In the genomic region with DNA sequence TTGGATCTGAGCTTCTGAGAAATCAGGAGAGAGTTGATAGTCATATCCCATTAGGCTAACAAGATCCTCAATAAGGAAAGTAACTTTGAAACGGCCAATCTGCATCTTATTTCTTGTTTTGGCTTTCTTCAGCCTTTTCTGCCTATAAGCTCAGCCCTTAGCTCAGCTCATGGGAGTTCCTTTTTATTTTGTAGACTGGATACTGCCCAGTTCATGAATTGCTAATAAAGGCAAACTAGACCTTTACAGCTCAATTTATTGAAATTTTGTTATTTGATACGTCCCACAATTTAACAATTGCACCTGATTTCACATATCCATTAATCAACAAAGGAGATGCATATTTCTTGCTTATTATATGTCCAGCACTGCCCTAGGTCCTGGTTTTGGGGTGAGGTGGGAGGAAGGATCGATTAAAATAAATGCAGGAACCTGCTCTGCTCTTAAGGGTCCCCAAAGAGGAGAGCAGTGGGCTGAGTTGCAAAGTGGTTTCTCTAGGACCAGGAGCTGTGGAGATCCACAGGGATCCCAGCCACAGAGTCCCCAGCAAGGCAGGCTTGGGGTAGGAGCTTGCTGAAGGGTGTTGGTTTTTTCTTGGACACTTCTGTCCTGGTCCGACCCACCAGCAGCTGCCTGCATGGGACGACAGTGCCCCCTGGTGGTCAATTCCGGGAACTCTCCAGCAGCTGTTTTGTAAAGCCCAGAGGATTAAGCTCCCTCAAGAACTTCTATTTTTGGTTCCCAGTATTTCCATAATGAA, we compare ENCODE assay signal across 2 cellular contexts.
TF ChIP-seq lines count a peak whose summit lies in the region.

No MANE protein-coding gene starts in this region.

TF ChIP-seq in Ishikawa, 13 proteins besides CTCF, POLR2A, EP300 and RAD21 (continued from another document):
- TF ChIP-seq, protein P1, sequence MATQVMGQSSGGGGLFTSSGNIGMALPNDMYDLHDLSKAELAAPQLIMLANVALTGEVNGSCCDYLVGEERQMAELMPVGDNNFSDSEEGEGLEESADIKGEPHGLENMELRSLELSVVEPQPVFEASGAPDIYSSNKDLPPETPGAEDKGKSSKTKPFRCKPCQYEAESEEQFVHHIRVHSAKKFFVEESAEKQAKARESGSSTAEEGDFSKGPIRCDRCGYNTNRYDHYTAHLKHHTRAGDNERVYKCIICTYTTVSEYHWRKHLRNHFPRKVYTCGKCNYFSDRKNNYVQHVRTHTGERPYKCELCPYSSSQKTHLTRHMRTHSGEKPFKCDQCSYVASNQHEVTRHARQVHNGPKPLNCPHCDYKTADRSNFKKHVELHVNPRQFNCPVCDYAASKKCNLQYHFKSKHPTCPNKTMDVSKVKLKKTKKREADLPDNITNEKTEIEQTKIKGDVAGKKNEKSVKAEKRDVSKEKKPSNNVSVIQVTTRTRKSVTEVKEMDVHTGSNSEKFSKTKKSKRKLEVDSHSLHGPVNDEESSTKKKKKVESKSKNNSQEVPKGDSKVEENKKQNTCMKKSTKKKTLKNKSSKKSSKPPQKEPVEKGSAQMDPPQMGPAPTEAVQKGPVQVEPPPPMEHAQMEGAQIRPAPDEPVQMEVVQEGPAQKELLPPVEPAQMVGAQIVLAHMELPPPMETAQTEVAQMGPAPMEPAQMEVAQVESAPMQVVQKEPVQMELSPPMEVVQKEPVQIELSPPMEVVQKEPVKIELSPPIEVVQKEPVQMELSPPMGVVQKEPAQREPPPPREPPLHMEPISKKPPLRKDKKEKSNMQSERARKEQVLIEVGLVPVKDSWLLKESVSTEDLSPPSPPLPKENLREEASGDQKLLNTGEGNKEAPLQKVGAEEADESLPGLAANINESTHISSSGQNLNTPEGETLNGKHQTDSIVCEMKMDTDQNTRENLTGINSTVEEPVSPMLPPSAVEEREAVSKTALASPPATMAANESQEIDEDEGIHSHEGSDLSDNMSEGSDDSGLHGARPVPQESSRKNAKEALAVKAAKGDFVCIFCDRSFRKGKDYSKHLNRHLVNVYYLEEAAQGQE (IDR thresholded peaks at IDR 0.05; ENCODE audit: low read depth), result no peak
- TF ChIP-seq NFIC (IDR thresholded peaks at IDR 0.05), result no peak
- TF ChIP-seq TEAD4 (IDR thresholded peaks at IDR 0.05), result no peak
- no peak for TF ChIP-seq FOXM1 (IDR thresholded peaks at IDR 0.05; ENCODE audit: borderline replicate concordance, low read depth)
- TF ChIP-seq, protein P2, sequence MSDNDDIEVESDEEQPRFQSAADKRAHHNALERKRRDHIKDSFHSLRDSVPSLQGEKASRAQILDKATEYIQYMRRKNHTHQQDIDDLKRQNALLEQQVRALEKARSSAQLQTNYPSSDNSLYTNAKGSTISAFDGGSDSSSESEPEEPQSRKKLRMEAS (IDR thresholded peaks at IDR 0.05), result no peak
- no peak for TF ChIP-seq YY1 (IDR thresholded peaks at IDR 0.05; ENCODE audit: low read depth)

TF ChIP-seq in neural cell, 6 proteins besides CTCF, POLR2A, EP300 and RAD21 (continued from another document):
- no peak for TF ChIP-seq EZH2 (IDR thresholded peaks at IDR 0.05; ENCODE audit: borderline replicate concordance, insufficient read depth, low read length, poor library complexity, severe bottlenecking)
- TF ChIP-seq POLR2AphosphoS5 (IDR thresholded peaks at IDR 0.05), result no peak
- no peak for TF ChIP-seq MXI1 (conservative IDR thresholded peaks at IDR 0.05; ENCODE audit: poor library complexity, severe bottlenecking)
